In genomic region chr3:13844286-13844685, GRCh38 we compare ENCODE assay signal across 23 cellular contexts. TPM values are rescaled to one million over a fixed set of nuclear protein-coding genes. Genes with fewer than 3 reads are reported as not detected.
DNase-seq lines count a peak whose midpoint lies in the region; ATAC-seq, FAIRE-seq and TF ChIP-seq lines count a peak whose summit lies in the region.
"Had no signal": no experiment of that assay in that cellular context is flagged by ENCODE, and none has a peak within 500 bp of the region (broad histone marks: within the 10 kb centered on the region; RNA-seq: fewer than 3 reads in every experiment).

No MANE protein-coding gene starts in this region.

- H4K20me1 ChIP-seq in PC-3 (ENCODE audit: low read length) = no peaks in the 10 kb centered on the region
- H4K20me1 ChIP-seq: BLaER1 treated with 17β-estradiol and CSF1 and Interleukin-3, amounts not matched to agents 10 nM and 100 nM had no signal

- H3K4me3 ChIP-seq in bronchial epithelial cell (ENCODE audit: low read depth, low read length) = no peak overlapping the region
- H3K4me3 ChIP-seq in PC-3 (ENCODE audit: low read length) = no peak overlapping the region
- H3K4me3 ChIP-seq in left ventricle myocardium inferior = no peak overlapping the region
- H3K4me3 ChIP-seq: A549; BLaER1 treated with 17β-estradiol and CSF1 and Interleukin-3, amounts not matched to agents 10 nM and 100 nM had no signal

- no peak overlapping the region for H3K9ac ChIP-seq in PC-3 (ENCODE audit: low read length)
- H3K9ac ChIP-seq: BLaER1 treated with 17β-estradiol and CSF1 and Interleukin-3, amounts not matched to agents 10 nM and 100 nM had no signal

- intact Hi-C loops in posterior vena cava (cut with DNase I) = no loop called here
- intact Hi-C loops in PC-3 (cut with micrococcal nuclease) = loop anchor here (5.0 kb wide), 1 partner anchor 33 kb away; no protein-coding TSS in a partner anchor
- intact Hi-C loops in left ventricle myocardium inferior (cut with micrococcal nuclease) = no loop called here

- peak overlapping the region; percentile 38 for H3K27ac ChIP-seq in RWPE1
- no peak overlapping the region for H3K27ac ChIP-seq in PC-3 (ENCODE audit: low read length)
- H3K27ac ChIP-seq in left ventricle myocardium inferior (replicated peaks) = no peak overlapping the region
- H3K27ac ChIP-seq: 22Rv1; A549; BLaER1 treated with 17β-estradiol and CSF1 and Interleukin-3, amounts not matched to agents 10 nM and 100 nM; C4-2B had no signal

- H3K27me3 ChIP-seq in bronchial epithelial cell (ENCODE audit: control insufficient read depth, insufficient read depth, low read length) (no peaks in the 10 kb centered on the region), PC-3 (ENCODE audit: low read length) (no peaks in the 10 kb centered on the region), left ventricle myocardium inferior (ENCODE audit: low read depth) (peaks cover 90% of the 10 kb centered on the region)
- H3K27me3 ChIP-seq: BLaER1 treated with 17β-estradiol and CSF1 and Interleukin-3, amounts not matched to agents 10 nM and 100 nM had no signal

- no TSS peak for BruUV-seq in PC-3 (replicated peaks; lab: Mats Ljungman, UMichigan)

- peaks cover 47% of the 10 kb centered on the region for H3K79me2 ChIP-seq in PC-3 (ENCODE audit: low read length)

- H2AFZ ChIP-seq in PC-3 (ENCODE audit: low read length) = no peak overlapping the region

- H3K9me2 ChIP-seq in PC-3 (replicated peaks; ENCODE audit: low read length) = no peaks in the 10 kb centered on the region

- DNase-seq in RWPE1 (ENCODE audit: low spot score) = no peak
- DNase-seq in bronchial epithelial cell (ENCODE audit: low read depth) = no peak
- DNase-seq in posterior vena cava (ENCODE audit: low spot score) = peak; percentile 47
- DNase-seq in stimulated activated CD4-positive, alpha-beta T cell treated with anti-CD3 and anti-CD28 coated beads, Interleukin-4, amount 100 ng/mL, for 24 hours = no peak
- DNase-seq in PC-3 = no peak
- DNase-seq in left ventricle myocardium inferior = no peak
- DNase-seq: AML-193; Caco-2; Calu3; CD4-positive, alpha-beta T cell; CD8-positive, alpha-beta T cell; DMS79 treated with DMSO at 0.1 percent for 48 hours; GF-D8 had no signal

- no peak for ATAC-seq in PC-3
- ATAC-seq: A549; CD8-positive, alpha-beta T cell had no signal

- CTCF ChIA-PET in RWPE1 (lab: Yijun Ruan, JAX) (no interaction called here), PC-3 (lab: Charles Lee) (no interaction called here)

- peak; percentile 91 for FAIRE-seq in bronchial epithelial cell (lab: Jason Lieb, UNC)
- FAIRE-seq: A549, D721Med, G401.6, GM12891, GM19239 had no signal

- H3K4me1 ChIP-seq in PC-3 (ENCODE audit: insufficient read depth, low read length) = peaks cover 35% of the 10 kb centered on the region
- no peaks in the 10 kb centered on the region for H3K4me1 ChIP-seq in left ventricle myocardium inferior
- H3K4me1 ChIP-seq: A549; BLaER1 treated with 17β-estradiol and CSF1 and Interleukin-3, amounts not matched to agents 10 nM and 100 nM had no signal

- no peak overlapping the region for H3K4me2 ChIP-seq in PC-3 (ENCODE audit: low read length)
- H3K4me2 ChIP-seq: A549; BLaER1 treated with 17β-estradiol and CSF1 and Interleukin-3, amounts not matched to agents 10 nM and 100 nM had no signal

- TF ChIP-seq CTCF in RWPE1 (conservative IDR thresholded peaks at IDR 0.05; ENCODE audit: low read depth) (no peak), bronchial epithelial cell (IDR thresholded peaks at IDR 0.05; ENCODE audit: insufficient read depth, low read length, severe bottlenecking) (no peak), PC-3 (conservative IDR thresholded peaks at IDR 0.05; ENCODE audit: low read depth, low read length) (no peak), left ventricle myocardium inferior (IDR thresholded peaks at IDR 0.05; ENCODE audit: borderline replicate concordance) (no peak)

- POLR2A ChIA-PET in RWPE1 (lab: Yijun Ruan, JAX; ENCODE audit: low non-redundant PET) = no interaction called here
- POLR2A ChIA-PET in PC-3 (lab: Charles Lee; ENCODE audit: unreplicated experiment) = no interaction called here

- H3K36me3 ChIP-seq in bronchial epithelial cell (ENCODE audit: control insufficient read depth, insufficient read depth, low read length) (peaks cover 10% of the 10 kb centered on the region), PC-3 (ENCODE audit: low read depth, low read length) (peaks cover 7% of the 10 kb centered on the region; the same call in 1 of the 2 replicates), left ventricle myocardium inferior (no peaks in the 10 kb centered on the region)
- H3K36me3 ChIP-seq: BLaER1 treated with 17β-estradiol and CSF1 and Interleukin-3, amounts not matched to agents 10 nM and 100 nM had no signal

- peaks cover 10% of the 10 kb centered on the region for H3F3A ChIP-seq in PC-3 (ENCODE audit: low read length, unreplicated experiment)

- no peaks in the 10 kb centered on the region for H3K9me3 ChIP-seq in PC-3 (ENCODE audit: low read length)
- H3K9me3 ChIP-seq in left ventricle myocardium inferior (replicated peaks) = no peaks in the 10 kb centered on the region
- H3K9me3 ChIP-seq: A549; BLaER1 treated with 17β-estradiol and CSF1 and Interleukin-3, amounts not matched to agents 10 nM and 100 nM; Caco-2 had no signal

RNA-seq across cellular contexts. Expression of gene WNT7A, which starts 35.6 kb away (rescaled TPM):
- total RNA-seq in bronchial epithelial cell (7.9 and 13.4 TPM in 2 replicates), posterior vena cava (not detected), PC-3 (2014; rRNA removed) (16.2 and 18.1 TPM in 2 replicates), left ventricle myocardium inferior (not detected)
- total RNA-seq: A172, B cell had no signal
